ENCODE assay signal across 8 cellular contexts in the genomic region with DNA sequence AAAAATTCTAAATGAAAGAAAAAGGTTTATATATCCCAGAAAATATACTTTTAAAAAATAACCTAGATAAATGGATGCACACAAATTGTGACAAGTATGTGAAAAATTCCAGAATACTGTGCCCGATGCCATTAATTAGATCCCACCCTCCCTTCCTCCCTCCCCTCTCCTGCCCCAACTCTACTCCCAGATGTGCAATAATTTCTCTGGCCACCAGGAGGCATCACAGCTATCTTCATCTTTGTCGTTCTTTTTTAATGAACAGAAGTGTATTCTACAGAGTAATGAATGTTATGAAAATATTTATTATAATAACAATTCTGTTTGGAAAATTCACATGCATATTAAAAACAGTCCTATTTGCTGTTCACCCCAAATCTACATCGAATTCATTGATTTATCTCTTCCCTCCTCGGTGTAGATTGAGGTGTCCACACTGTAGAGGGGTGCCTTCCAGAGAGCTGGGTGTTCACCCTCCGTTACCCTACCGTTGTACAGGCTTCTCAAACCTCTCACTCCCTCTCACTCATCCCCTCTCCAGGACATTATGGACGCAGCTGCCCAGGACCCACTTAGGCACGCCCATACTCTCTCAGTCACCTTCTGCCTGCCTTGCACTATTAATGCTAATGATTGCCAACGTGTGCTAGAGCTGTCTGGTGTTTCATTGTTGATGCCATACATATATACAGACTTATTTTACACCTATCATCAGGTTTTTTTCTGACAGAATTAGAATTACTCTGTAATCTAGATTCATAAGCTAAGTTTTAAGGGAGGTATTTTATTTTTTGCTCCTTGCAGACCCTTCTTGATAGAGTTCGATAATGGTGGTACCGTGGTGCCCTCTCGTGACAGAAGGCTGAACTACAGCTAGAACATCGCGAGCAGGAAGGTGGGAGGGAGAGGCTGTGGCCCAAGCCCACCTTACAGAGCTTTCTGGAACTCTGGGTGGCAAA. TPM values are rescaled to one million over a fixed set of nuclear protein-coding genes. Genes with fewer than 3 reads are reported as not detected.
DNase-seq lines count a peak whose midpoint lies in the region; ATAC-seq and TF ChIP-seq lines count a peak whose summit lies in the region.

No MANE protein-coding gene starts in this region.

- BruUV-seq in A673 (replicated peaks; lab: Mats Ljungman, UMichigan): no TSS peak

- no peak overlapping the region for H3K18ac ChIP-seq in mesenchymal stem cell (ENCODE audit: low read depth in 1 of 2, low read length in 2 of 2)

- H3K27ac ChIP-seq in A673 (ENCODE audit: low read depth, low read length, poor library complexity, severe bottlenecking): no peak overlapping the region
- no peak overlapping the region for H3K27ac ChIP-seq in ectodermal cell (ENCODE audit: insufficient read depth, low read depth, low read length, poor library complexity, severe bottlenecking)
- H3K27ac ChIP-seq in mesenchymal stem cell (ENCODE audit: low read length, poor library complexity, severe bottlenecking): no peak overlapping the region

- ATAC-seq in GM18867 (IDR thresholded peaks at IDR 0.05; ENCODE audit: unreplicated experiment): peak; percentile 92
- ATAC-seq in HG03378 (IDR thresholded peaks at IDR 0.05; ENCODE audit: unreplicated experiment): peak; percentile 71

- 10% methylated on average over 10 to 13 of the region's 14 CpGs for WGBS in ectodermal cell, 2 experiments
- 17% methylated on average over 8 of the region's 14 CpGs for WGBS in mesenchymal stem cell

- H2BK120ac ChIP-seq in mesenchymal stem cell (ENCODE audit: low read depth, low read length): no peak overlapping the region

- intact Hi-C loops in A673 (cut with micrococcal nuclease; ENCODE audit: unreplicated experiment): loop anchor here (2.0 kb wide), 2 partner anchors 206 to 226 kb away; no protein-coding TSS in a partner anchor

- no peak overlapping the region for H2AFZ ChIP-seq in mesenchymal stem cell (ENCODE audit: low read depth, low read length)

- no peak overlapping the region for H2BK15ac ChIP-seq in mesenchymal stem cell (ENCODE audit: low read depth, poor library complexity, severe bottlenecking)

- H3K27me3 ChIP-seq in A673 (replicated peaks; ENCODE audit: insufficient read depth, low read depth, low read length, poor library complexity): no peaks in the 10 kb centered on the region
- no peaks in the 10 kb centered on the region for H3K27me3 ChIP-seq in ectodermal cell (ENCODE audit: control insufficient read depth, insufficient read depth, low read length, poor library complexity, severe bottlenecking)
- H3K27me3 ChIP-seq in mesenchymal stem cell (ENCODE audit: control insufficient read depth in 1 of 2, insufficient read depth in 1 of 2, low read length in 2 of 2): peaks cover 0 to 16% of the 10 kb centered on the region in 2 experiments

- H3K4me1 ChIP-seq in A673 (ENCODE audit: insufficient read depth, low read length, poor library complexity, severe bottlenecking) (no peaks in the 10 kb centered on the region), ectodermal cell (ENCODE audit: control insufficient read depth, insufficient read depth, low read length) (no peaks in the 10 kb centered on the region), mesenchymal stem cell (ENCODE audit: control insufficient read depth, insufficient read depth, low read depth, low read length) (peaks cover 2% of the 10 kb centered on the region)

- H3K9ac ChIP-seq in mesenchymal stem cell (ENCODE audit: low read length): peak overlapping the region; percentile 12

- peak; percentile 74 for TF ChIP-seq CTCF in A673 (conservative IDR thresholded peaks at IDR 0.05; ENCODE audit: low read depth, low read length)

- no peak overlapping the region for H2BK5ac ChIP-seq in mesenchymal stem cell (ENCODE audit: low read depth, low read length, poor library complexity, severe bottlenecking)

- H2AK5ac ChIP-seq in mesenchymal stem cell (ENCODE audit: low read length, severe bottlenecking): no peak overlapping the region

- H3K14ac ChIP-seq in mesenchymal stem cell (ENCODE audit: low read length in 2 of 2): no peak overlapping the region

- no peak overlapping the region for H3K23ac ChIP-seq in mesenchymal stem cell (ENCODE audit: low read length in 2 of 2)

- CTCF ChIA-PET in A673 (lab: Charles Lee): interaction anchor here (0.5 to 2.2 kb wide), 15 partner anchors 9 to 1454 kb away, joined by 3 to 16 read pairs (median 5); no protein-coding TSS in a partner anchor

- no peak overlapping the region for H4K8ac ChIP-seq in mesenchymal stem cell (ENCODE audit: low read length)

- H3K36me3 ChIP-seq in A673 (ENCODE audit: insufficient read depth, low read length, poor library complexity, severe bottlenecking) (no peaks in the 10 kb centered on the region), ectodermal cell (ENCODE audit: control insufficient read depth, insufficient read depth, low read length) (no peaks in the 10 kb centered on the region), mesenchymal stem cell (ENCODE audit: control insufficient read depth in 1 of 2, insufficient read depth in 2 of 2, low read depth in 1 of 2, low read length in 2 of 2) (no peaks in the 10 kb centered on the region)

- H4K91ac ChIP-seq in mesenchymal stem cell (ENCODE audit: low read length): no peak overlapping the region

- peak overlapping the region; percentile 63 for H3K4me2 ChIP-seq in mesenchymal stem cell (ENCODE audit: low read length, poor library complexity, severe bottlenecking)

- H3K4me3 ChIP-seq in A673 (ENCODE audit: low read depth, low read length, poor library complexity, severe bottlenecking) (peak overlapping the region; percentile 34), ectodermal cell (ENCODE audit: insufficient read depth, low read depth, low read length) (peak overlapping the region; percentile 33), mesenchymal stem cell (ENCODE audit: insufficient read depth in 1 of 2, low read depth in 1 of 2, low read length in 2 of 2) (peak overlapping the region in 1 of 2 experiments; percentile 52)

- no peaks in the 10 kb centered on the region for H3K79me1 ChIP-seq in mesenchymal stem cell (replicated peaks; ENCODE audit: low read length, poor library complexity, severe bottlenecking)

- no peaks in the 10 kb centered on the region for H3K9me3 ChIP-seq in A673 (ENCODE audit: low read depth, low read length, poor library complexity, severe bottlenecking)
- H3K9me3 ChIP-seq in ectodermal cell (ENCODE audit: control insufficient read depth, low read length): no peaks in the 10 kb centered on the region
- H3K9me3 ChIP-seq in mesenchymal stem cell (ENCODE audit: control insufficient read depth, low read length): no peaks in the 10 kb centered on the region

- H2BK12ac ChIP-seq in mesenchymal stem cell (ENCODE audit: low read length in 2 of 2): no peak overlapping the region

- POLR2A ChIA-PET in A673 (lab: Charles Lee; ENCODE audit: low non-redundant PET): no interaction called here

- DNase-seq in A673 (ENCODE audit: low spot score) (peak; percentile 74), NCI-H526 treated with DMSO at 0.1 percent for 48 hours (lab: John Stamatoyannopoulos, UW) (peak; percentile 23), mesenchymal stem cell (peak; percentile 60)
- peak; percentile 44 to 48 for DNase-seq in activated CD4-positive, alpha-beta T cell treated with anti-CD3 and anti-CD28 coated beads, Interleukin-2, amount 50 U/mL, for 4 hours
- peak; percentile 74 for DNase-seq in stimulated activated CD8-positive, alpha-beta memory T cell treated with anti-CD3 and anti-CD28 coated beads, Interleukin-4, amount 100 ng/mL, for 48 hours

- H3K4ac ChIP-seq in mesenchymal stem cell (ENCODE audit: low read depth in 1 of 2, low read length in 2 of 2): no peak overlapping the region

RNA-seq across cellular contexts. Expression of a gene that starts 14.1 kb away (rescaled TPM):
- total RNA-seq in A673 (2021): 0.97 and 1.1 TPM in 2 replicates
- polyA plus RNA-seq in ectodermal cell (2013, experiment 1 of 4): 0.65 TPM
- polyA plus RNA-seq in ectodermal cell (2013, experiment 2 of 4): 0.21 TPM
- not detected for polyA plus RNA-seq in ectodermal cell (2013, experiment 3 of 4)
- polyA plus RNA-seq in ectodermal cell (2013, experiment 4 of 4): 0.69 TPM
- 0.06 TPM for polyA plus RNA-seq in mesenchymal stem cell (2013, experiment 1 of 2)
- not detected for polyA plus RNA-seq in mesenchymal stem cell (2013, experiment 2 of 2)

Comparison
In these comparisons a context has a peak if more than half of its experiments do, and no peak if none do; other contexts are left out.
1. DNase-seq: peak in every context shown above with its lines; median percentile 74 in A673; 74 in stimulated activated CD8-positive, alpha-beta memory T cell treated with anti-CD3 and anti-CD28 coated beads, Interleukin-4, amount 100 ng/mL, for 48 hours; 60 in mesenchymal stem cell; 46 in activated CD4-positive, alpha-beta T cell treated with anti-CD3 and anti-CD28 coated beads, Interleukin-2, amount 50 U/mL, for 4 hours; 23 in NCI-H526 treated with DMSO at 0.1 percent for 48 hours.